ENCODE assay signal across 2 cellular contexts in genomic region chr11:118921929-118922744, GRCh38.
TF ChIP-seq lines count a peak whose summit lies in the region.

No MANE protein-coding gene starts in this region.

TF ChIP-seq in HEK293, 187 proteins besides CTCF, POLR2A, EP300 and RAD21 (continued from another document and continues in another):
- no peak for TF ChIP-seq ZNF10 (tag by site-specific recombination; IDR thresholded peaks at IDR 0.05)
- no peak for TF ChIP-seq ZNF692 (tag by site-specific recombination; IDR thresholded peaks at IDR 0.05)
- no peak for TF ChIP-seq ZNF654 (tag by site-specific recombination; IDR thresholded peaks at IDR 0.05; ENCODE audit: low read depth)
- TF ChIP-seq ZNF48 (tag by site-specific recombination; IDR thresholded peaks at IDR 0.05) = no peak
- no peak for TF ChIP-seq ZNF658 (tag by site-specific recombination; IDR thresholded peaks at IDR 0.05)
- TF ChIP-seq ZNF292 (tag by site-specific recombination; IDR thresholded peaks at IDR 0.05; ENCODE audit: borderline replicate concordance, low read depth) = no peak
- TF ChIP-seq OVOL3 (tag by site-specific recombination; IDR thresholded peaks at IDR 0.05) = no peak
- no peak for TF ChIP-seq HOXC10 (CRISPR knock-in tag; IDR thresholded peaks at IDR 0.05)
- TF ChIP-seq SETDB1 (IDR thresholded peaks at IDR 0.05; ENCODE audit: insufficient read length, low read length) = no peak
- no peak for TF ChIP-seq ZNF248 (tag by site-specific recombination; IDR thresholded peaks at IDR 0.05)
- TF ChIP-seq KLF8 (tag by site-specific recombination; IDR thresholded peaks at IDR 0.05) = no peak
- TF ChIP-seq ZNF791 (tag by site-specific recombination; IDR thresholded peaks at IDR 0.05) = no peak
- TF ChIP-seq ZBTB17 (tag by site-specific recombination; IDR thresholded peaks at IDR 0.05) = 0 out of 2 replicates have a peak, but pooled peaks have one; percentile 13
- no peak for TF ChIP-seq SP7 (tag by site-specific recombination; IDR thresholded peaks at IDR 0.05)
- no peak for TF ChIP-seq ZNF555 (tag by site-specific recombination; conservative IDR thresholded peaks at IDR 0.05)
- TF ChIP-seq ZNF626 (tag by site-specific recombination; IDR thresholded peaks at IDR 0.05) = no peak
- no peak for TF ChIP-seq ZNF138 (tag by site-specific recombination; IDR thresholded peaks at IDR 0.05; ENCODE audit: borderline replicate concordance)
- TF ChIP-seq ZNF548 (tag by site-specific recombination; IDR thresholded peaks at IDR 0.05) = no peak
- 0 out of 2 replicates have a peak, but pooled peaks have one; percentile 34 for TF ChIP-seq KLF17 (tag by site-specific recombination; IDR thresholded peaks at IDR 0.05)
- TF ChIP-seq ZNF747 (tag by site-specific recombination; IDR thresholded peaks at IDR 0.05) = no peak
- TF ChIP-seq ZNF488 (tag by site-specific recombination; IDR thresholded peaks at IDR 0.05) = no peak
- peak; percentile 42; the same call in 1 of the 2 replicates for TF ChIP-seq GLIS1 (tag by site-specific recombination; IDR thresholded peaks at IDR 0.05)
- TF ChIP-seq ZNF223 (tag by site-specific recombination; IDR thresholded peaks at IDR 0.05) = no peak
- no peak for TF ChIP-seq ZNF610 (tag by site-specific recombination; IDR thresholded peaks at IDR 0.05; ENCODE audit: borderline replicate concordance)
- TF ChIP-seq PBX3 (CRISPR knock-in tag; IDR thresholded peaks at IDR 0.05) = no peak
- no peak for TF ChIP-seq TSHZ1 (tag by site-specific recombination; IDR thresholded peaks at IDR 0.05; ENCODE audit: borderline replicate concordance)
- peak; percentile 64 for TF ChIP-seq SCRT1 (tag by site-specific recombination; IDR thresholded peaks at IDR 0.05; ENCODE audit: borderline replicate concordance)
- no peak for TF ChIP-seq ZEB2 (tag by site-specific recombination; IDR thresholded peaks at IDR 0.05)
- no peak for TF ChIP-seq BCL11A (tag by site-specific recombination; IDR thresholded peaks at IDR 0.05; ENCODE audit: low read depth)

TF ChIP-seq in WTC11, 78 proteins besides CTCF, POLR2A, EP300 and RAD21 (continued from another document):
- no peak for TF ChIP-seq USF1 (CRISPR knock-in tag; IDR thresholded peaks at IDR 0.05)
- TF ChIP-seq ZNF138 (CRISPR knock-in tag; conservative IDR thresholded peaks at IDR 0.05) = no peak
